Comparison of ENCODE assay signal across 16 cellular contexts in the genomic region with DNA sequence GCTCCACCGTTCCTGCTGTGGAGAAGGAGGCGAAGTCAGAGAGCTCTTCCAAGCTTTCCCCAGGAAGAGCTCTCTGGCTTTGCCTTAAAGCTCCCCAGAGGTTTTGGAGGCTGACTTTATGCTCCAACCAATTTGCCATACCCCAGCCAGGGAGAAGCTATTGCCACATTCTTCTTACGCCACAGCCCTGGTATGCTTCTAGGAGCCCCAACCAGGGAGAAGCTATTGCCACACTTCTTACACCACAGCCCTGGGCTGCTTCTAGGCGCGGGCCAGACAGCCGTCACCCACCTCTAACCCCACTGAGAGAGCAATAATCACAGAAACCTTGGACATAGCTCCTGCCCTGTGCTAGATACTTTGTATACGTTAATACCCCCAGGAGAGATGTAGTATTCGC. TPM values are rescaled to one million over a fixed set of nuclear protein-coding genes. Genes with fewer than 3 reads are reported as not detected.
DNase-seq lines count a peak whose midpoint lies in the region; ATAC-seq and TF ChIP-seq lines count a peak whose summit lies in the region.
"Had no signal": no experiment of that assay in that cellular context is flagged by ENCODE, and none has a peak within 500 bp of the region (broad histone marks: within the 10 kb centered on the region; RNA-seq: fewer than 3 reads in every experiment).

No MANE protein-coding gene starts in this region.

- no peak for TF ChIP-seq CTCF in foreskin fibroblast (IDR thresholded peaks at IDR 0.05; ENCODE audit: low read depth, low read length)

- DNase-seq in AG08395 (ENCODE audit: low spot score) (peak; percentile 71), H4 (ENCODE audit: low spot score) (peak; percentile 66), SKM-1 (lab: John Stamatoyannopoulos, UW; ENCODE audit: unreplicated experiment) (peak; percentile 85), foreskin fibroblast (peak; percentile 80 to 85), SHP77 (lab: John Stamatoyannopoulos, UW) (no peak), T-helper 2 cell (no peak)
- DNase-seq: C1 segment of cervical spinal cord; central memory CD4-positive, alpha-beta T cell; H7; naive B cell; NCI-H510A treated with DMSO at 0.1 percent for 48 hours had no signal

- no peak overlapping the region for H3K4me3 ChIP-seq in foreskin fibroblast (ENCODE audit: low read depth in 1 of 2, low read length in 2 of 2)

- no peak for ATAC-seq in GM21515 (IDR thresholded peaks at IDR 0.05; ENCODE audit: unreplicated experiment)
- ATAC-seq in HG02588 (IDR thresholded peaks at IDR 0.05; ENCODE audit: unreplicated experiment), result no peak
- ATAC-seq: Right ventricle myocardium inferior had no signal

RNA-seq across cellular contexts. Expression of gene ELOVL3, which starts 1.0 kb away (rescaled TPM):
- total RNA-seq in H4 (2014; rRNA removed; shearing (Covaris generic)), result not detected in 2 replicates
- total RNA-seq: Right ventricle myocardium inferior had no signal

RNA-seq across cellular contexts. Expression of gene PITX3, which starts 14.3 kb away (rescaled TPM):
- not detected in 2 replicates for total RNA-seq in H4 (2014; rRNA removed; shearing (Covaris generic))
- total RNA-seq: fibroblast of lung, ureter had no signal

RNA-seq across cellular contexts. Expression of gene GBF1, which starts 18.3 kb away (rescaled TPM):
- total RNA-seq in H4 (2014; rRNA removed; shearing (Covaris generic)), result 24.6 and 30.1 TPM in 2 replicates

Comparison
In these comparisons a context has a peak if more than half of its experiments do, and no peak if none do; other contexts are left out.
1. DNase-seq: peak in AG08395 (single experiment), H4 (single experiment), SKM-1 (single experiment) and foreskin fibroblast (2 of 2); none in SHP77 (0 of 2) and T-helper 2 cell (0 of 5).